In the genomic region with DNA sequence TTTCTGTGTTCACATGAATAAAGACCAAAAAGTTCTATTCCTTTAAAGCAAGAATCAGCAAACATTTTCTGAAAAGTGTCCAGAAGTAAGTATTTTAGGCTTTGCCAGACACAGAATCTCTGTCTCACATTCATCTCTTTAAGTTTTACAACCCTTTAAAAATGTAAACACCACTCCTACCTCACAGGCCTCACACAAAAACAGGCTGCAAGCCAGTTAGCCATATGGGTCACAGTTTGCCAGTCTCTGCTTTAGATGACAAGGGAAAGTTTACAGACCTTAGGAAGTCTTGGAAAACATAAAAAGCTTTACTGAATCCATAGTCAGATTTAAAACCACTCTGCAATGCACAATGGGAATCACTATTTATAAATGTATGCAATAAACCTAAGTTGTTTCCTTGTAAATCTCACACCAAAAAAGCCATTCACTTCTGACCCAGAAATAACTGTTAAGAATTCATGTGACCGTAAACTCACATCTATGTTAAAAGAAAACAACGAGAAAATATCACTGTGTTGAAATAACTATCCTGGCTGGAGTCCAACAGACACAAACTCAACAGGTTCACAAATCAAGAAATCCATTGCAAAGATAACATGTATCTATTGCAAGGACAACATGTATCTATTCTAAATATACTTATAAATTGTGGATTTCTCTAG, we compare ENCODE assay signal across 2 cellular contexts.
TF ChIP-seq lines count a peak whose summit lies in the region.

No MANE protein-coding gene starts in this region.

TF ChIP-seq in GM23338, 12 proteins besides CTCF, POLR2A, EP300 and RAD21 (continued from another document and continues in another):
- TF ChIP-seq, protein P1, sequence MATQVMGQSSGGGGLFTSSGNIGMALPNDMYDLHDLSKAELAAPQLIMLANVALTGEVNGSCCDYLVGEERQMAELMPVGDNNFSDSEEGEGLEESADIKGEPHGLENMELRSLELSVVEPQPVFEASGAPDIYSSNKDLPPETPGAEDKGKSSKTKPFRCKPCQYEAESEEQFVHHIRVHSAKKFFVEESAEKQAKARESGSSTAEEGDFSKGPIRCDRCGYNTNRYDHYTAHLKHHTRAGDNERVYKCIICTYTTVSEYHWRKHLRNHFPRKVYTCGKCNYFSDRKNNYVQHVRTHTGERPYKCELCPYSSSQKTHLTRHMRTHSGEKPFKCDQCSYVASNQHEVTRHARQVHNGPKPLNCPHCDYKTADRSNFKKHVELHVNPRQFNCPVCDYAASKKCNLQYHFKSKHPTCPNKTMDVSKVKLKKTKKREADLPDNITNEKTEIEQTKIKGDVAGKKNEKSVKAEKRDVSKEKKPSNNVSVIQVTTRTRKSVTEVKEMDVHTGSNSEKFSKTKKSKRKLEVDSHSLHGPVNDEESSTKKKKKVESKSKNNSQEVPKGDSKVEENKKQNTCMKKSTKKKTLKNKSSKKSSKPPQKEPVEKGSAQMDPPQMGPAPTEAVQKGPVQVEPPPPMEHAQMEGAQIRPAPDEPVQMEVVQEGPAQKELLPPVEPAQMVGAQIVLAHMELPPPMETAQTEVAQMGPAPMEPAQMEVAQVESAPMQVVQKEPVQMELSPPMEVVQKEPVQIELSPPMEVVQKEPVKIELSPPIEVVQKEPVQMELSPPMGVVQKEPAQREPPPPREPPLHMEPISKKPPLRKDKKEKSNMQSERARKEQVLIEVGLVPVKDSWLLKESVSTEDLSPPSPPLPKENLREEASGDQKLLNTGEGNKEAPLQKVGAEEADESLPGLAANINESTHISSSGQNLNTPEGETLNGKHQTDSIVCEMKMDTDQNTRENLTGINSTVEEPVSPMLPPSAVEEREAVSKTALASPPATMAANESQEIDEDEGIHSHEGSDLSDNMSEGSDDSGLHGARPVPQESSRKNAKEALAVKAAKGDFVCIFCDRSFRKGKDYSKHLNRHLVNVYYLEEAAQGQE (IDR thresholded peaks at IDR 0.05; ENCODE audit: unreplicated experiment): no peak
- TF ChIP-seq CREB1 (CRISPR knock-in tag; IDR thresholded peaks at IDR 0.05; ENCODE audit: low read depth) (no peak), JUNB (IDR thresholded peaks at IDR 0.05; ENCODE audit: unreplicated experiment) (no peak), POLR2AphosphoS5 (IDR thresholded peaks at IDR 0.05; ENCODE audit: low read depth) (no peak), ZNF114 (CRISPR knock-in tag; IDR thresholded peaks at IDR 0.05) (no peak), ZNF331 (CRISPR knock-in tag; IDR thresholded peaks at IDR 0.05; ENCODE audit: low read depth) (no peak)
- TF ChIP-seq, protein P2, sequence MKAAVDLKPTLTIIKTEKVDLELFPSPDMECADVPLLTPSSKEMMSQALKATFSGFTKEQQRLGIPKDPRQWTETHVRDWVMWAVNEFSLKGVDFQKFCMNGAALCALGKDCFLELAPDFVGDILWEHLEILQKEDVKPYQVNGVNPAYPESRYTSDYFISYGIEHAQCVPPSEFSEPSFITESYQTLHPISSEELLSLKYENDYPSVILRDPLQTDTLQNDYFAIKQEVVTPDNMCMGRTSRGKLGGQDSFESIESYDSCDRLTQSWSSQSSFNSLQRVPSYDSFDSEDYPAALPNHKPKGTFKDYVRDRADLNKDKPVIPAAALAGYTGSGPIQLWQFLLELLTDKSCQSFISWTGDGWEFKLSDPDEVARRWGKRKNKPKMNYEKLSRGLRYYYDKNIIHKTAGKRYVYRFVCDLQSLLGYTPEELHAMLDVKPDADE (IDR thresholded peaks at IDR 0.05): no peak
- TF ChIP-seq, protein P3, sequence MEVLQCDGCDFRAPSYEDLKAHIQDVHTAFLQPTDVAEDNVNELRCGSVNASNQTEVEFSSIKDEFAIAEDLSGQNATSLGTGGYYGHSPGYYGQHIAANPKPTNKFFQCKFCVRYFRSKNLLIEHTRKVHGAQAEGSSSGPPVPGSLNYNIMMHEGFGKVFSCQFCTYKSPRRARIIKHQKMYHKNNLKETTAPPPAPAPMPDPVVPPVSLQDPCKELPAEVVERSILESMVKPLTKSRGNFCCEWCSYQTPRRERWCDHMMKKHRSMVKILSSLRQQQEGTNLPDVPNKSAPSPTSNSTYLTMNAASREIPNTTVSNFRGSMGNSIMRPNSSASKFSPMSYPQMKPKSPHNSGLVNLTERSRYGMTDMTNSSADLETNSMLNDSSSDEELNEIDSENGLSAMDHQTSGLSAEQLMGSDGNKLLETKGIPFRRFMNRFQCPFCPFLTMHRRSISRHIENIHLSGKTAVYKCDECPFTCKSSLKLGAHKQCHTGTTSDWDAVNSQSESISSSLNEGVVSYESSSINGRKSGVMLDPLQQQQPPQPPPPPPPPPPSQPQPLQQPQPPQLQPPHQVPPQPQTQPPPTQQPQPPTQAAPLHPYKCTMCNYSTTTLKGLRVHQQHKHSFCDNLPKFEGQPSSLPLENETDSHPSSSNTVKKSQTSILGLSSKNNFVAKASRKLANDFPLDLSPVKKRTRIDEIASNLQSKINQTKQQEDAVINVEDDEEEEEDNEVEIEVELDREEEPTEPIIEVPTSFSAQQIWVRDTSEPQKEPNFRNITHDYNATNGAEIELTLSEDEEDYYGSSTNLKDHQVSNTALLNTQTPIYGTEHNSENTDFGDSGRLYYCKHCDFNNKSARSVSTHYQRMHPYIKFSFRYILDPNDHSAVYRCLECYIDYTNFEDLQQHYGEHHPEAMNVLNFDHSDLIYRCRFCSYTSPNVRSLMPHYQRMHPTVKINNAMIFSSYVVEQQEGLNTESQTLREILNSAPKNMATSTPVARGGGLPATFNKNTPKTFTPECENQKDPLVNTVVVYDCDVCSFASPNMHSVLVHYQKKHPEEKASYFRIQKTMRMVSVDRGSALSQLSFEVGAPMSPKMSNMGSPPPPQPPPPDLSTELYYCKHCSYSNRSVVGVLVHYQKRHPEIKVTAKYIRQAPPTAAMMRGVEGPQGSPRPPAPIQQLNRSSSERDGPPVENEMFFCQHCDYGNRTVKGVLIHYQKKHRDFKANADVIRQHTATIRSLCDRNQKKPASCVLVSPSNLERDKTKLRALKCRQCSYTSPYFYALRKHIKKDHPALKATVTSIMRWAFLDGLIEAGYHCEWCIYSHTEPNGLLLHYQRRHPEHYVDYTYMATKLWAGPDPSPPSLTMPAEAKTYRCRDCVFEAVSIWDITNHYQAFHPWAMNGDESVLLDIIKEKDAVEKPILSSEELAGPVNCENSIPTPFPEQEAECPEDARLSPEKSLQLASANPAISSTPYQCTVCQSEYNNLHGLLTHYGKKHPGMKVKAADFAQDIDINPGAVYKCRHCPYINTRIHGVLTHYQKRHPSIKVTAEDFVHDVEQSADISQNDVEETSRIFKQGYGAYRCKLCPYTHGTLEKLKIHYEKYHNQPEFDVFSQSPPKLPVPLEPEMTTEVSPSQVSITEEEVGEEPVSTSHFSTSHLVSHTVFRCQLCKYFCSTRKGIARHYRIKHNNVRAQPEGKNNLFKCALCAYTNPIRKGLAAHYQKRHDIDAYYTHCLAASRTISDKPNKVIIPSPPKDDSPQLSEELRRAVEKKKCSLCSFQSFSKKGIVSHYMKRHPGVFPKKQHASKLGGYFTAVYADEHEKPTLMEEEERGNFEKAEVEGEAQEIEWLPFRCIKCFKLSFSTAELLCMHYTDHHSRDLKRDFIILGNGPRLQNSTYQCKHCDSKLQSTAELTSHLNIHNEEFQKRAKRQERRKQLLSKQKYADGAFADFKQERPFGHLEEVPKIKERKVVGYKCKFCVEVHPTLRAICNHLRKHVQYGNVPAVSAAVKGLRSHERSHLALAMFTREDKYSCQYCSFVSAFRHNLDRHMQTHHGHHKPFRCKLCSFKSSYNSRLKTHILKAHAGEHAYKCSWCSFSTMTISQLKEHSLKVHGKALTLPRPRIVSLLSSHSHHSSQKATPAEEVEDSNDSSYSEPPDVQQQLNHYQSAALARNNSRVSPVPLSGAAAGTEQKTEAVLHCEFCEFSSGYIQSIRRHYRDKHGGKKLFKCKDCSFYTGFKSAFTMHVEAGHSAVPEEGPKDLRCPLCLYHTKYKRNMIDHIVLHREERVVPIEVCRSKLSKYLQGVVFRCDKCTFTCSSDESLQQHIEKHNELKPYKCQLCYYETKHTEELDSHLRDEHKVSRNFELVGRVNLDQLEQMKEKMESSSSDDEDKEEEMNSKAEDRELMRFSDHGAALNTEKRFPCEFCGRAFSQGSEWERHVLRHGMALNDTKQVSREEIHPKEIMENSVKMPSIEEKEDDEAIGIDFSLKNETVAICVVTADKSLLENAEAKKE (CRISPR knock-in tag; IDR thresholded peaks at IDR 0.05): no peak

TF ChIP-seq in WTC11, 78 proteins besides CTCF, POLR2A, EP300 and RAD21 (continued from another document):
- TF ChIP-seq, protein P4, sequence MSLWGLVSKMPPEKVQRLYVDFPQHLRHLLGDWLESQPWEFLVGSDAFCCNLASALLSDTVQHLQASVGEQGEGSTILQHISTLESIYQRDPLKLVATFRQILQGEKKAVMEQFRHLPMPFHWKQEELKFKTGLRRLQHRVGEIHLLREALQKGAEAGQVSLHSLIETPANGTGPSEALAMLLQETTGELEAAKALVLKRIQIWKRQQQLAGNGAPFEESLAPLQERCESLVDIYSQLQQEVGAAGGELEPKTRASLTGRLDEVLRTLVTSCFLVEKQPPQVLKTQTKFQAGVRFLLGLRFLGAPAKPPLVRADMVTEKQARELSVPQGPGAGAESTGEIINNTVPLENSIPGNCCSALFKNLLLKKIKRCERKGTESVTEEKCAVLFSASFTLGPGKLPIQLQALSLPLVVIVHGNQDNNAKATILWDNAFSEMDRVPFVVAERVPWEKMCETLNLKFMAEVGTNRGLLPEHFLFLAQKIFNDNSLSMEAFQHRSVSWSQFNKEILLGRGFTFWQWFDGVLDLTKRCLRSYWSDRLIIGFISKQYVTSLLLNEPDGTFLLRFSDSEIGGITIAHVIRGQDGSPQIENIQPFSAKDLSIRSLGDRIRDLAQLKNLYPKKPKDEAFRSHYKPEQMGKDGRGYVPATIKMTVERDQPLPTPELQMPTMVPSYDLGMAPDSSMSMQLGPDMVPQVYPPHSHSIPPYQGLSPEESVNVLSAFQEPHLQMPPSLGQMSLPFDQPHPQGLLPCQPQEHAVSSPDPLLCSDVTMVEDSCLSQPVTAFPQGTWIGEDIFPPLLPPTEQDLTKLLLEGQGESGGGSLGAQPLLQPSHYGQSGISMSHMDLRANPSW (CRISPR knock-in tag; conservative IDR thresholded peaks at IDR 0.05; ENCODE audit: low read depth): no peak
- no peak for TF ChIP-seq NR2C2 (CRISPR knock-in tag; IDR thresholded peaks at IDR 0.05)
- TF ChIP-seq, protein P5, sequence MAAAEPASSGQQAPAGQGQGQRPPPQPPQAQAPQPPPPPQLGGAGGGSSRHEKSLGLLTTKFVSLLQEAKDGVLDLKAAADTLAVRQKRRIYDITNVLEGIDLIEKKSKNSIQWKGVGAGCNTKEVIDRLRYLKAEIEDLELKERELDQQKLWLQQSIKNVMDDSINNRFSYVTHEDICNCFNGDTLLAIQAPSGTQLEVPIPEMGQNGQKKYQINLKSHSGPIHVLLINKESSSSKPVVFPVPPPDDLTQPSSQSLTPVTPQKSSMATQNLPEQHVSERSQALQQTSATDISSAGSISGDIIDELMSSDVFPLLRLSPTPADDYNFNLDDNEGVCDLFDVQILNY (CRISPR knock-in tag; IDR thresholded peaks at IDR 0.05): no peak
- no peak for TF ChIP-seq ZBTB21 (CRISPR knock-in tag; IDR thresholded peaks at IDR 0.05; ENCODE audit: borderline replicate concordance)
- TF ChIP-seq KAT7 (CRISPR knock-in tag; IDR thresholded peaks at IDR 0.05; ENCODE audit: borderline replicate concordance): no peak
- TF ChIP-seq ZNF396 (CRISPR knock-in tag; IDR thresholded peaks at IDR 0.05; ENCODE audit: borderline replicate concordance): no peak
- TF ChIP-seq, protein P6, sequence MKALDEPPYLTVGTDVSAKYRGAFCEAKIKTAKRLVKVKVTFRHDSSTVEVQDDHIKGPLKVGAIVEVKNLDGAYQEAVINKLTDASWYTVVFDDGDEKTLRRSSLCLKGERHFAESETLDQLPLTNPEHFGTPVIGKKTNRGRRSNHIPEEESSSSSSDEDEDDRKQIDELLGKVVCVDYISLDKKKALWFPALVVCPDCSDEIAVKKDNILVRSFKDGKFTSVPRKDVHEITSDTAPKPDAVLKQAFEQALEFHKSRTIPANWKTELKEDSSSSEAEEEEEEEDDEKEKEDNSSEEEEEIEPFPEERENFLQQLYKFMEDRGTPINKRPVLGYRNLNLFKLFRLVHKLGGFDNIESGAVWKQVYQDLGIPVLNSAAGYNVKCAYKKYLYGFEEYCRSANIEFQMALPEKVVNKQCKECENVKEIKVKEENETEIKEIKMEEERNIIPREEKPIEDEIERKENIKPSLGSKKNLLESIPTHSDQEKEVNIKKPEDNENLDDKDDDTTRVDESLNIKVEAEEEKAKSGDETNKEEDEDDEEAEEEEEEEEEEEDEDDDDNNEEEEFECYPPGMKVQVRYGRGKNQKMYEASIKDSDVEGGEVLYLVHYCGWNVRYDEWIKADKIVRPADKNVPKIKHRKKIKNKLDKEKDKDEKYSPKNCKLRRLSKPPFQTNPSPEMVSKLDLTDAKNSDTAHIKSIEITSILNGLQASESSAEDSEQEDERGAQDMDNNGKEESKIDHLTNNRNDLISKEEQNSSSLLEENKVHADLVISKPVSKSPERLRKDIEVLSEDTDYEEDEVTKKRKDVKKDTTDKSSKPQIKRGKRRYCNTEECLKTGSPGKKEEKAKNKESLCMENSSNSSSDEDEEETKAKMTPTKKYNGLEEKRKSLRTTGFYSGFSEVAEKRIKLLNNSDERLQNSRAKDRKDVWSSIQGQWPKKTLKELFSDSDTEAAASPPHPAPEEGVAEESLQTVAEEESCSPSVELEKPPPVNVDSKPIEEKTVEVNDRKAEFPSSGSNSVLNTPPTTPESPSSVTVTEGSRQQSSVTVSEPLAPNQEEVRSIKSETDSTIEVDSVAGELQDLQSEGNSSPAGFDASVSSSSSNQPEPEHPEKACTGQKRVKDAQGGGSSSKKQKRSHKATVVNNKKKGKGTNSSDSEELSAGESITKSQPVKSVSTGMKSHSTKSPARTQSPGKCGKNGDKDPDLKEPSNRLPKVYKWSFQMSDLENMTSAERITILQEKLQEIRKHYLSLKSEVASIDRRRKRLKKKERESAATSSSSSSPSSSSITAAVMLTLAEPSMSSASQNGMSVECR (CRISPR knock-in tag; IDR thresholded peaks at IDR 0.05; ENCODE audit: borderline replicate concordance): no peak
- TF ChIP-seq MYBL2 (CRISPR knock-in tag; IDR thresholded peaks at IDR 0.05): no peak
- TF ChIP-seq RELA (CRISPR knock-in tag; IDR thresholded peaks at IDR 0.05; ENCODE audit: borderline replicate concordance): no peak
- TF ChIP-seq TEAD1 (CRISPR knock-in tag; IDR thresholded peaks at IDR 0.05): no peak
- no peak for TF ChIP-seq ESRRA (CRISPR knock-in tag; IDR thresholded peaks at IDR 0.05; ENCODE audit: borderline replicate concordance)
- no peak for TF ChIP-seq ELF4 (CRISPR knock-in tag; IDR thresholded peaks at IDR 0.05; ENCODE audit: low read depth)
